In the genomic region with DNA sequence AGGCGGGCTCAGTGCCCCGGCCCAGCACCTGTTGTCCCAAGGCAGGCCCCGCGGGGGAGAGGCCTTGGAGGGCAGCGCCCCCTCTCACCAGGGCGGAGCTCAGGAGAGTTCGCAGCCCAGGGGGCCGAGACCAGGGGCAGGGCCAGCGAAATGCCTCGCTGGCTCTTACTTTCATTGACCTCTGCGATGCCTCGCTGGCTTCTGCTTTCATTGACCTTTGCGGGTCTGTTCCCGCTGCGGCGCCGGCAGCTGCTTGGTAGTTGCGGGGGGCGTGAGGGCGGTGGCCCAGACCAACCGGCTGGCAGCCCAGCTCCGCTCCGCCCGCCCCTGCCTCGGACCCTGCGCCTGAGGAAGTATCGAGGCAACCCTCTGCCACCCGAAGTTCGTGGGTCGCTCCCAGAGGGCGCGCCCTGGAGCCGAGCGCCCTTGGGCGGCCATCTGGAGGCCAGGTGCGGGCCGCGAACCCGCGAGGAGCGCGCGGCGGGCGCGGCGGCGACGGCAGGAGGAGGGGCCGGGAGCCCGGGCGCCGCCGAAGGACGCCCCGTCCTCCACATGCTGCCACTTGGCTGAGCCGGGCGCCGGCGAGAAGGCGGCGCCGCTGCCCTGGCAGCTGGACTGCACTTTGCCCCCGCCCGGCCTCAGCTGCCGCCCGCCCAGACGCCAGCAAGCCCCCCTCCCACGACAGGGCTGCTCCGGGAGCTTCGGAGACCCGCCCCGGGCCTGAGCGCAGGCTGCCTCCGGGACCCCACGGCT, we compare ENCODE assay signal across 1 cellular context.
TF ChIP-seq lines count a peak whose summit lies in the region.

No MANE protein-coding gene starts in this region.

TF ChIP-seq in K562, 482 proteins besides CTCF, POLR2A, EP300 and RAD21 (continued from another document):
- 0 out of 2 replicates have a peak, but pooled peaks have one; percentile 32 for TF ChIP-seq REST (CRISPR knock-in tag; IDR thresholded peaks at IDR 0.05; ENCODE audit: low read depth)
- TF ChIP-seq, protein P1, sequence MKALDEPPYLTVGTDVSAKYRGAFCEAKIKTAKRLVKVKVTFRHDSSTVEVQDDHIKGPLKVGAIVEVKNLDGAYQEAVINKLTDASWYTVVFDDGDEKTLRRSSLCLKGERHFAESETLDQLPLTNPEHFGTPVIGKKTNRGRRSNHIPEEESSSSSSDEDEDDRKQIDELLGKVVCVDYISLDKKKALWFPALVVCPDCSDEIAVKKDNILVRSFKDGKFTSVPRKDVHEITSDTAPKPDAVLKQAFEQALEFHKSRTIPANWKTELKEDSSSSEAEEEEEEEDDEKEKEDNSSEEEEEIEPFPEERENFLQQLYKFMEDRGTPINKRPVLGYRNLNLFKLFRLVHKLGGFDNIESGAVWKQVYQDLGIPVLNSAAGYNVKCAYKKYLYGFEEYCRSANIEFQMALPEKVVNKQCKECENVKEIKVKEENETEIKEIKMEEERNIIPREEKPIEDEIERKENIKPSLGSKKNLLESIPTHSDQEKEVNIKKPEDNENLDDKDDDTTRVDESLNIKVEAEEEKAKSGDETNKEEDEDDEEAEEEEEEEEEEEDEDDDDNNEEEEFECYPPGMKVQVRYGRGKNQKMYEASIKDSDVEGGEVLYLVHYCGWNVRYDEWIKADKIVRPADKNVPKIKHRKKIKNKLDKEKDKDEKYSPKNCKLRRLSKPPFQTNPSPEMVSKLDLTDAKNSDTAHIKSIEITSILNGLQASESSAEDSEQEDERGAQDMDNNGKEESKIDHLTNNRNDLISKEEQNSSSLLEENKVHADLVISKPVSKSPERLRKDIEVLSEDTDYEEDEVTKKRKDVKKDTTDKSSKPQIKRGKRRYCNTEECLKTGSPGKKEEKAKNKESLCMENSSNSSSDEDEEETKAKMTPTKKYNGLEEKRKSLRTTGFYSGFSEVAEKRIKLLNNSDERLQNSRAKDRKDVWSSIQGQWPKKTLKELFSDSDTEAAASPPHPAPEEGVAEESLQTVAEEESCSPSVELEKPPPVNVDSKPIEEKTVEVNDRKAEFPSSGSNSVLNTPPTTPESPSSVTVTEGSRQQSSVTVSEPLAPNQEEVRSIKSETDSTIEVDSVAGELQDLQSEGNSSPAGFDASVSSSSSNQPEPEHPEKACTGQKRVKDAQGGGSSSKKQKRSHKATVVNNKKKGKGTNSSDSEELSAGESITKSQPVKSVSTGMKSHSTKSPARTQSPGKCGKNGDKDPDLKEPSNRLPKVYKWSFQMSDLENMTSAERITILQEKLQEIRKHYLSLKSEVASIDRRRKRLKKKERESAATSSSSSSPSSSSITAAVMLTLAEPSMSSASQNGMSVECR (CRISPR knock-in tag; IDR thresholded peaks at IDR 0.05) = peak; percentile 64; the same call in 1 of the 2 replicates
- no peak for TF ChIP-seq KLF13 (tag; IDR thresholded peaks at IDR 0.05; ENCODE audit: borderline replicate concordance, low read depth)
- TF ChIP-seq ZNF699 (CRISPR knock-in tag; IDR thresholded peaks at IDR 0.05; ENCODE audit: insufficient replicate concordance) = no peak
- TF ChIP-seq TAF1 (IDR thresholded peaks at IDR 0.05; ENCODE audit: control insufficient read depth, extremely low read depth, insufficient read depth, low read length, severe bottlenecking) = peak; percentile 45
- TF ChIP-seq, protein P2, sequence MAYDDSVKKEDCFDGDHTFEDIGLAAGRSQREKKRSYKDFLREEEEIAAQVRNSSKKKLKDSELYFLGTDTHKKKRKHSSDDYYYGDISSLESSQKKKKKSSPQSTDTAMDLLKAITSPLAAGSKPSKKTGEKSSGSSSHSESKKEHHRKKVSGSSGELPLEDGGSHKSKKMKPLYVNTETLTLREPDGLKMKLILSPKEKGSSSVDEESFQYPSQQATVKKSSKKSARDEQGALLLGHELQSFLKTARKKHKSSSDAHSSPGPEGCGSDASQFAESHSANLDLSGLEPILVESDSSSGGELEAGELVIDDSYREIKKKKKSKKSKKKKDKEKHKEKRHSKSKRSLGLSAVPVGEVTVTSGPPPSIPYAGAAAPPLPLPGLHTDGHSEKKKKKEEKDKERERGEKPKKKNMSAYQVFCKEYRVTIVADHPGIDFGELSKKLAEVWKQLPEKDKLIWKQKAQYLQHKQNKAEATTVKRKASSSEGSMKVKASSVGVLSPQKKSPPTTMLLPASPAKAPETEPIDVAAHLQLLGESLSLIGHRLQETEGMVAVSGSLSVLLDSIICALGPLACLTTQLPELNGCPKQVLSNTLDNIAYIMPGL (CRISPR knock-in tag; IDR thresholded peaks at IDR 0.05) = peak; percentile 49; the same call in 1 of the 2 replicates
- TF ChIP-seq RBFOX2 (IDR thresholded peaks at IDR 0.05; ENCODE audit: low read depth, low read length) = peak; percentile 84
- peak; percentile 54; the same call in 1 of the 2 replicates for TF ChIP-seq GATAD2B (IDR thresholded peaks at IDR 0.05; ENCODE audit: borderline replicate concordance)
- 0 out of 2 replicates have a peak, but pooled peaks have one; percentile 19 for TF ChIP-seq ZNF263 (CRISPR knock-in tag; IDR thresholded peaks at IDR 0.05; ENCODE audit: borderline replicate concordance)
- TF ChIP-seq CBX3 (IDR thresholded peaks at IDR 0.05; ENCODE audit: borderline replicate concordance in 1 of 2, low read length in 2 of 2) = peak in 1 of 2 experiments; percentile 35; a peak in 1 of 3 replicates
- TF ChIP-seq TAL1 (IDR thresholded peaks at IDR 0.05) = 0 out of 2 replicates have a peak, but pooled peaks have one; percentile 8
- peak; percentile 44; the same call in 1 of the 2 replicates for TF ChIP-seq NR2C1 (IDR thresholded peaks at IDR 0.05)
- TF ChIP-seq NR2C1 (tag; IDR thresholded peaks at IDR 0.05) = peak; percentile 36; the same call in 1 of the 2 replicates
- TF ChIP-seq, protein P3, sequence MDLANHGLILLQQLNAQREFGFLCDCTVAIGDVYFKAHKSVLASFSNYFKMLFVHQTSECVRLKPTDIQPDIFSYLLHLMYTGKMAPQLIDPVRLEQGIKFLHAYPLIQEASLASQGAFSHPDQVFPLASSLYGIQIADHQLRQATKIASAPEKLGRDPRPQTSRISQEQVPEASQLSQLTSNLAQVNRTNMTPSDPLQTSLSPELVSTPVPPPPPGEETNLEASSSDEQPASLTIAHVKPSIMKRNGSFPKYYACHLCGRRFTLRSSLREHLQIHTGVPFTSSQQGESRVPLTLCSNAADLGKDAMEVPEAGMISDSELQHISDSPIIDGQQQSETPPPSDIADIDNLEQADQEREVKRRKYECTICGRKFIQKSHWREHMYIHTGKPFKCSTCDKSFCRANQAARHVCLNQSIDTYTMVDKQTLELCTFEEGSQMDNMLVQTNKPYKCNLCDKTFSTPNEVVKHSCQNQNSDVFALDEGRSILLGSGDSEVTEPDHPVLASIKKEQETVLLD (IDR thresholded peaks at IDR 0.05) = 0 out of 2 replicates have a peak, but pooled peaks have one; percentile 50
- peak; percentile 26 for TF ChIP-seq SMAD1 (IDR thresholded peaks at IDR 0.05; ENCODE audit: low read depth, low read length, partially characterized antibody)
TF ChIP-seq in K562: peak in this region for 96.
